In genomic region chr1:152959801-152960451, GRCh38 we compare ENCODE assay signal across 14 cellular contexts. TPM values are rescaled to one million over a fixed set of nuclear protein-coding genes. Genes with fewer than 3 reads are reported as not detected.
A peak's percentile ranks its signal among the peaks of the same experiment; 100 is the strongest.
DNase-seq lines count a peak whose midpoint lies in the region; ATAC-seq and TF ChIP-seq lines count a peak whose summit lies in the region.
"Had no signal": no experiment of that assay in that cellular context is flagged by ENCODE, and none has a peak within 500 bp of the region (broad histone marks: within the 10 kb centered on the region; RNA-seq: fewer than 3 reads in every experiment).

No MANE protein-coding gene starts in this region.

- no peak overlapping the region for H3K4me2 ChIP-seq in PC-3 (ENCODE audit: low read length)
- H3K4me2 ChIP-seq: A549 had no signal

- no peaks in the 10 kb centered on the region for H3K79me2 ChIP-seq in PC-3 (ENCODE audit: low read length)

- no peaks in the 10 kb centered on the region for H3K4me1 ChIP-seq in PC-3 (ENCODE audit: insufficient read depth, low read length)
- H3K4me1 ChIP-seq: A549, BE2C, Caco-2, HAP-1 had no signal

- no peaks in the 10 kb centered on the region for H3K4me1 Mint-ChIP-seq in nephron progenitor cell
- H3K4me1 Mint-ChIP-seq: CD8-positive, alpha-beta memory T cell had no signal

- ATAC-seq in PC-3 (no peak), left lobe of liver (peak; percentile 8)

- H2AFZ ChIP-seq in PC-3 (ENCODE audit: low read length): no peak overlapping the region

- BruUV-seq in PC-3 (replicated peaks; lab: Mats Ljungman, UMichigan): no TSS peak

- H3K9ac ChIP-seq in PC-3 (ENCODE audit: low read length): no peak overlapping the region

- intact Hi-C loops in PC-3 (cut with micrococcal nuclease): no loop called here

- H3K4me3 ChIP-seq in PC-3 (ENCODE audit: low read length): no peak overlapping the region
- H3K4me3 ChIP-seq in coronary artery: no peak overlapping the region
- H3K4me3 ChIP-seq: A549, HAP-1, K562 had no signal

- TF ChIP-seq CTCF in PC-3 (conservative IDR thresholded peaks at IDR 0.05; ENCODE audit: low read depth, low read length) (no peak), coronary artery (IDR thresholded peaks at IDR 0.05) (no peak), nephron progenitor cell (IDR thresholded peaks at IDR 0.05) (no peak)

- H3K27me3 Mint-ChIP-seq in nephron progenitor cell (ENCODE audit: low read depth, poor library complexity): no peaks in the 10 kb centered on the region

- no peaks in the 10 kb centered on the region for H3K9me2 ChIP-seq in PC-3 (replicated peaks; ENCODE audit: low read length)

- peaks cover 27% of the 10 kb centered on the region for H3K9me3 Mint-ChIP-seq in nephron progenitor cell
- H3K9me3 Mint-ChIP-seq: CD8-positive, alpha-beta memory T cell had no signal

- no peak overlapping the region for H3K4me3 Mint-ChIP-seq in nephron progenitor cell
- H3K4me3 Mint-ChIP-seq: CD8-positive, alpha-beta memory T cell had no signal

- no peaks in the 10 kb centered on the region for H4K20me1 ChIP-seq in PC-3 (ENCODE audit: low read length)

- peaks cover 21% of the 10 kb centered on the region for H3K27me3 ChIP-seq in PC-3 (ENCODE audit: low read length)
- H3K27me3 ChIP-seq: BE2C had no signal

- H3K27ac ChIP-seq in PC-3 (ENCODE audit: low read length): no peak overlapping the region
- H3K27ac ChIP-seq in coronary artery: no peak overlapping the region
- H3K27ac ChIP-seq: A549 had no signal

- no peaks in the 10 kb centered on the region for H3F3A ChIP-seq in PC-3 (ENCODE audit: low read length, unreplicated experiment)

- CTCF ChIA-PET in PC-3 (lab: Charles Lee): no interaction called here

- peak; percentile 83 for DNase-seq in DMS79 treated with DMSO at 0.1 percent for 48 hours (lab: John Stamatoyannopoulos, UW)
- DNase-seq in PC-3: peak; percentile 11
- DNase-seq in left lobe of liver (ENCODE audit: low spot score): no peak
- DNase-seq in NCI-H524 (lab: John Stamatoyannopoulos, UW): no peak
- DNase-seq in coronary artery (ENCODE audit: low spot score): no peak
- DNase-seq in nephron progenitor cell: no peak
- DNase-seq: BE2C; CD8-positive, alpha-beta memory T cell; EL had no signal

- H3K36me3 Mint-ChIP-seq in nephron progenitor cell (ENCODE audit: low read depth): no peaks in the 10 kb centered on the region
- H3K36me3 Mint-ChIP-seq: CD8-positive, alpha-beta memory T cell had no signal

- no peak overlapping the region for H3K27ac Mint-ChIP-seq in nephron progenitor cell
- H3K27ac Mint-ChIP-seq: CD8-positive, alpha-beta memory T cell had no signal

- no peaks in the 10 kb centered on the region for H3K9me3 ChIP-seq in PC-3 (ENCODE audit: low read length)
- H3K9me3 ChIP-seq: A549, BE2C, Caco-2, HAP-1 had no signal

- POLR2A ChIA-PET in PC-3 (lab: Charles Lee; ENCODE audit: unreplicated experiment): no interaction called here

- no peaks in the 10 kb centered on the region for H3K36me3 ChIP-seq in PC-3 (ENCODE audit: low read depth, low read length)
- H3K36me3 ChIP-seq: BE2C, HAP-1 had no signal

RNA-seq across cellular contexts. Expression of gene SPRR4, which starts 10.5 kb away (rescaled TPM):
- total RNA-seq in PC-3 (2014; rRNA removed) (not detected in 2 replicates), left lobe of liver (not detected)
- total RNA-seq: Caco-2; CD8-positive, alpha-beta memory T cell; H1; K562 had no signal

RNA-seq across cellular contexts. Expression of gene SPRR5, which starts 12.9 kb away (rescaled TPM):
- total RNA-seq in PC-3 (2014; rRNA removed): not detected in 2 replicates
- total RNA-seq in left lobe of liver: not detected
- total RNA-seq: Caco-2; CD8-positive, alpha-beta memory T cell; H1; K562 had no signal

RNA-seq across cellular contexts. Expression of gene SPRR1A, which starts 24.0 kb away (rescaled TPM):
- total RNA-seq in PC-3 (2014; rRNA removed) (not detected in 2 replicates), left lobe of liver (not detected)
- total RNA-seq: Caco-2; CD8-positive, alpha-beta memory T cell; H1; K562 had no signal

RNA-seq across cellular contexts. Expression of gene SPRR3, which starts 41.6 kb away (rescaled TPM):
- total RNA-seq in PC-3 (2014; rRNA removed): 0.51 TPM in 1 of 2 replicates, not detected in the other
- total RNA-seq in left lobe of liver: not detected
- total RNA-seq: CD8-positive, alpha-beta memory T cell; H1; K562 had no signal

RNA-seq across cellular contexts. Expression of gene IVL, which starts 51.6 kb away (rescaled TPM):
- total RNA-seq in PC-3 (2014; rRNA removed) (0.55 and 1.0 TPM in 2 replicates), left lobe of liver (not detected)
- total RNA-seq: Caco-2; CD8-positive, alpha-beta memory T cell; H1; K562 had no signal

Comparison
In these comparisons a context has a peak if more than half of its experiments do, and no peak if none do; other contexts are left out.
1. DNase-seq: peak in DMS79 treated with DMSO at 0.1 percent for 48 hours (single experiment) and PC-3 (single experiment); none in left lobe of liver (single experiment), NCI-H524 (0 of 2), coronary artery (single experiment) and nephron progenitor cell (single experiment).